In the genomic region with DNA sequence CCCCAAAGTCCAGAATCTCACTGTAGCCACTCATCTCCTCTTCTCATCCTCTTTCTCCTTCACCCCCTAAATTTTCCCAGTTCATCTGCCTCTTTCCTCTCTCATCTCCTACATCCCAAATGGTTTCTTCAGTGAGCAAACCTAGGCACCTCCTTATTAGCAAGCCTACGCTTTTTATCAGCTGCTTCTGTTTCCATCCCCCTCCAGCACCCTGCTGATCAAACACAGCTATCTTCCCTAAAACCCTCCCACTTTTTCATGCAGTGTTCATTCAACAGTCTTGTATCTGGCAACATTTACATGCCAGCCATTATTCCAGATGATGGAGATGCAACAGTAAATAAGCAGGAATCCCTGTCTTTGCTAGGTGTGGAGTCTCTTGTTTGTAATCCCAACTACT, we compare ENCODE assay signal across 19 cellular contexts.
"Had no signal": no experiment of that assay in that cellular context is flagged by ENCODE, and none has a peak within 500 bp of the region (broad histone marks: within the 10 kb centered on the region; RNA-seq: fewer than 3 reads in every experiment).

No MANE protein-coding gene starts in this region.

- H3K36me3 ChIP-seq: ovary, right atrium auricular region, stomach, thoracic aorta had no signal

- H3K4me3 ChIP-seq: coronary artery, lung, ovary, right atrium auricular region, stomach, thoracic aorta had no signal

- H3K27me3 ChIP-seq: ovary, right atrium auricular region, stomach had no signal

- H3K27ac ChIP-seq: coronary artery, ovary, right atrium auricular region, stomach, thoracic aorta had no signal

- H3K9me3 ChIP-seq: ovary, right atrium auricular region, stomach, thoracic aorta had no signal

- DNase-seq: effector CD4-positive, alpha-beta T cell; endodermal cell; foreskin melanocyte; hippocampal formation; left colon; left ventricle myocardium superior; mesenchymal stem cell; naive thymus-derived CD4-positive, alpha-beta T cell; nucleus accumbens; ovary; stimulated activated CD4-positive, alpha-beta T cell treated with anti-CD3 and anti-CD28 coated beads, Interleukin-12 subunit alpha, Interleukin-12 subunit beta, amount 100 ng/mL, for 4 hours; stimulated activated naive CD4-positive, alpha-beta T cell; stomach; substantia nigra; trophoblast cell had no signal
